ENCODE assay signal across 14 cellular contexts in genomic region chr6:21396313-21396712, GRCh38.
DNase-seq lines count a peak whose midpoint lies in the region; TF ChIP-seq lines count a peak whose summit lies in the region.
"Had no signal": no experiment of that assay in that cellular context is flagged by ENCODE, and none has a peak within 500 bp of the region (broad histone marks: within the 10 kb centered on the region; RNA-seq: fewer than 3 reads in every experiment).

No MANE protein-coding gene starts in this region.

- H3K4me2 ChIP-seq in Loucy (ENCODE audit: low read depth, low read length, poor library complexity, severe bottlenecking): no peak overlapping the region

- H3K4me1 ChIP-seq in Loucy (ENCODE audit: insufficient read depth, low read length, poor library complexity, severe bottlenecking) (peaks cover 9% of the 10 kb centered on the region), ovary (ENCODE audit: insufficient read depth) (peaks cover 2% of the 10 kb centered on the region)
- H3K4me1 ChIP-seq: tibial nerve had no signal

- no peak for TF ChIP-seq EP300 in ovary (IDR thresholded peaks at IDR 0.05)

- no peaks in the 10 kb centered on the region for H3K9me3 ChIP-seq in Loucy (ENCODE audit: insufficient read depth, low read depth, low read length)
- no peaks in the 10 kb centered on the region for H3K9me3 ChIP-seq in ovary
- H3K9me3 ChIP-seq: tibial nerve had no signal

- in situ Hi-C loops in GM13976 (cut with MboI; ENCODE audit: low sequenced_read_pairs, unreplicated experiment): no loop called here

- H3K9me2 ChIP-seq in Loucy (replicated peaks; ENCODE audit: low read depth, low read length): no peaks in the 10 kb centered on the region

- H3K36me3 ChIP-seq in Loucy (ENCODE audit: insufficient read depth, low read length): no peaks in the 10 kb centered on the region
- H3K36me3 ChIP-seq in ovary: no peaks in the 10 kb centered on the region
- H3K36me3 ChIP-seq: tibial nerve had no signal

- peak overlapping the region; percentile 13; the same call in 1 of the 2 replicates for H2AFZ ChIP-seq in Loucy (ENCODE audit: low read length)

- DNase-seq in AG10803 (ENCODE audit: low read depth): peak; percentile 67
- peak; percentile 24 to 66 for DNase-seq in cardiac fibroblast (ENCODE audit: low read depth in 2 of 2)
- DNase-seq in kidney tubule cell (ENCODE audit: low spot score): peak; percentile 77
- no peak for DNase-seq in GM13976 (ENCODE audit: low spot score)
- DNase-seq in DMS114 treated with DMSO at 0.1 percent for 48 hours (lab: John Stamatoyannopoulos, UW; ENCODE audit: unreplicated experiment): no peak
- no peak for DNase-seq in dermis blood vessel endothelial cell
- DNase-seq in ovary: no peak
- DNase-seq: activated naive CD4-positive, alpha-beta T cell; caudate nucleus; DND-41; NCI-H82; SIG-M5 had no signal

- no peak overlapping the region for H3K27ac ChIP-seq in ovary
- H3K27ac ChIP-seq: tibial nerve had no signal

- no peaks in the 10 kb centered on the region for H3K79me2 ChIP-seq in Loucy (ENCODE audit: insufficient read depth, low read length)

- no peaks in the 10 kb centered on the region for H4K20me1 ChIP-seq in Loucy (ENCODE audit: insufficient read depth, low read length, poor library complexity, severe bottlenecking)

- H3K4me3 ChIP-seq in AG10803 (ENCODE audit: low read length): no peak overlapping the region
- H3K4me3 ChIP-seq in Loucy (ENCODE audit: low read length, poor library complexity, severe bottlenecking): no peak overlapping the region
- no peak overlapping the region for H3K4me3 ChIP-seq in cardiac fibroblast (replicated peaks in 1 of 2; ENCODE audit: low read depth in 2 of 2, low read length in 2 of 2)
- no peak overlapping the region for H3K4me3 ChIP-seq in ovary
- H3K4me3 ChIP-seq: tibial nerve had no signal

- no peaks in the 10 kb centered on the region for H3F3A ChIP-seq in Loucy (ENCODE audit: low read depth)

- no peak for TF ChIP-seq POLR2A in ovary (IDR thresholded peaks at IDR 0.05)

- H3K9ac ChIP-seq in Loucy (ENCODE audit: low read depth, low read length, poor library complexity, severe bottlenecking): no peak overlapping the region

- intact Hi-C loops in ovary (cut with DNase I): no loop called here

- TF ChIP-seq CTCF in AG10803 (conservative IDR thresholded peaks at IDR 0.05; ENCODE audit: low read length): no peak
- TF ChIP-seq CTCF in Loucy (conservative IDR thresholded peaks at IDR 0.05; ENCODE audit: low read length): no peak
- TF ChIP-seq CTCF in cardiac fibroblast (IDR thresholded peaks at IDR 0.05; ENCODE audit: low read depth, low read length): no peak
- TF ChIP-seq CTCF in GM13976 (IDR thresholded peaks at IDR 0.05; ENCODE audit: borderline replicate concordance, control extremely low read depth, extremely low read depth, insufficient read depth, missing control alignments): no peak
- TF ChIP-seq CTCF in ovary (IDR thresholded peaks at IDR 0.05): no peak

- H3K27me3 ChIP-seq in Loucy (ENCODE audit: insufficient read depth, low read length, poor library complexity, severe bottlenecking) (no peaks in the 10 kb centered on the region), ovary (no peaks in the 10 kb centered on the region)
- H3K27me3 ChIP-seq: tibial nerve had no signal

Comparison
In these comparisons a context has a peak if more than half of its experiments do, and no peak if none do; other contexts are left out.
1. DNase-seq: peak in AG10803 (single experiment), cardiac fibroblast (2 of 2) and kidney tubule cell (single experiment); none in GM13976 (single experiment), DMS114 treated with DMSO at 0.1 percent for 48 hours (single experiment), dermis blood vessel endothelial cell (single experiment) and ovary (0 of 5).